8 cellular contexts compared by ENCODE assay signal in genomic region chr10:114470956-114471905, GRCh38.
DNase-seq lines count a peak whose midpoint lies in the region; ATAC-seq and TF ChIP-seq lines count a peak whose summit lies in the region.

No MANE protein-coding gene starts in this region.

- H3K9me3 Mint-ChIP-seq in Calu3 (ENCODE audit: low read depth, unreplicated experiment), result no peaks in the 10 kb centered on the region
- H3K9me3 Mint-ChIP-seq in natural killer cell, result no peaks in the 10 kb centered on the region

- H3K27ac ChIP-seq in epithelial cell of prostate, result peak overlapping the region; percentile 33

- peak; percentile 90 for ATAC-seq in GM19455 (IDR thresholded peaks at IDR 0.05; ENCODE audit: unreplicated experiment)
- ATAC-seq in HG03521 (IDR thresholded peaks at IDR 0.05; ENCODE audit: unreplicated experiment), result peak; percentile 90
- peak; percentile 82 to 98 (median 96) for ATAC-seq in natural killer cell

- no TSS peak for BruUV-seq in Calu3 (replicated peaks; lab: Mats Ljungman, UMichigan)

- TF ChIP-seq CTCF in Calu3 (IDR thresholded peaks at IDR 0.05; ENCODE audit: unreplicated experiment) (peak; percentile 48), natural killer cell (IDR thresholded peaks at IDR 0.05) (peak; percentile 95)

- H3K27me3 Mint-ChIP-seq in Calu3 (ENCODE audit: unreplicated experiment), result no peaks in the 10 kb centered on the region
- H3K27me3 Mint-ChIP-seq in natural killer cell (ENCODE audit: low read depth in 2 of 2), result no peaks in the 10 kb centered on the region

- H3K4me1 Mint-ChIP-seq in Calu3 (ENCODE audit: low read depth, unreplicated experiment) (peaks cover 15% of the 10 kb centered on the region), natural killer cell (peaks cover 7 to 10% of the 10 kb centered on the region in 2 donors)

- intact Hi-C loops in Calu3 (cut with micrococcal nuclease; ENCODE audit: unreplicated experiment) (loop anchor here (1.0 to 5.0 kb wide), 2 partner anchors 77 to 316 kb away; no protein-coding TSS in a partner anchor), natural killer cell (cut with micrococcal nuclease) (loop anchor here (1.0 to 10.0 kb wide), 5 partner anchors 54 to 406 kb away; no protein-coding TSS in a partner anchor)

- H3K36me3 Mint-ChIP-seq in Calu3 (ENCODE audit: insufficient read depth, unreplicated experiment) (peaks cover 4% of the 10 kb centered on the region), natural killer cell (no peaks in the 10 kb centered on the region)

- CTCF ChIA-PET in Calu3 (lab: Charles Lee), result interaction anchor here (0.7 to 2.4 kb wide), 7 partner anchors 49 to 317 kb away, joined by 3 to 24 read pairs (median 4); no protein-coding TSS in a partner anchor

- DNase-seq in Calu3, result peak; percentile 52
- peak; percentile 53 for DNase-seq in NOMO-1 treated with DMSO at 0.1 percent for 48 hours (lab: John Stamatoyannopoulos, UW; ENCODE audit: unreplicated experiment)
- DNase-seq in activated T-cell treated with anti-CD3 and anti-CD28 coated beads for 1 hour (ENCODE audit: low read depth), result peak; percentile 46
- DNase-seq in epithelial cell of prostate (ENCODE audit: low read depth, low spot score), result no peak
- peak; percentile 45 for DNase-seq in natural killer cell
- peak; percentile 53 for DNase-seq in stimulated activated naive CD4-positive, alpha-beta T cell treated with Interleukin-2 at 50 U/mL for 16 hours (lab: John Stamatoyannopoulos, UW)

- H3K4me3 Mint-ChIP-seq in Calu3 (ENCODE audit: low read depth, unreplicated experiment), result no peak overlapping the region
- H3K4me3 Mint-ChIP-seq in natural killer cell, result no peak overlapping the region

- peak overlapping the region; percentile 71 for H3K27ac Mint-ChIP-seq in Calu3 (ENCODE audit: unreplicated experiment)
- peak overlapping the region in 1 of 2 donors; percentile 59 for H3K27ac Mint-ChIP-seq in natural killer cell
